2 cellular contexts compared by ENCODE assay signal in the genomic region with DNA sequence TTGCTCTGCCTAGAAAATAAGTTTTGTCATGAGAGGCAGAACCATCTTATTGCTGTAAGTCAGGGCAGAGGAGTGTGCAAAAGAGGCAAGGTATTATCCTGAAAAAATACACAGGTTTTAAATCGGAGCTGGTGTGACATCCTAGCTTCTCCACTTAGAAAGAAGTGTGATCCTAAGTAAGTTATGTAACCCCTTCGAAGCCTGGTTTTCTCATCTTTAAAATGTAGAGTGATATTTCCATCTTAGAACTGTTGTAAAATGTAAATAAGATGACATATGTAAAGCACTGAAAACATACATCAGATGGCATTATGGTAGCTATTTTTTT.
TF ChIP-seq lines count a peak whose summit lies in the region.

No MANE protein-coding gene starts in this region.

TF ChIP-seq in IMR-90, 13 proteins besides CTCF, POLR2A, EP300 and RAD21:
- TF ChIP-seq RFX5 (IDR thresholded peaks at IDR 0.05; ENCODE audit: low read depth, low read length), result no peak
- TF ChIP-seq FOS (IDR thresholded peaks at IDR 0.05; ENCODE audit: low read depth, low read length), result no peak
- TF ChIP-seq SMC3 (IDR thresholded peaks at IDR 0.05; ENCODE audit: low read depth, low read length), result no peak
- no peak for TF ChIP-seq BHLHE40 (IDR thresholded peaks at IDR 0.05; ENCODE audit: low read depth, low read length)
- TF ChIP-seq RCOR1 (IDR thresholded peaks at IDR 0.05; ENCODE audit: insufficient replicate concordance, low read length), result no peak
- TF ChIP-seq, protein P1, sequence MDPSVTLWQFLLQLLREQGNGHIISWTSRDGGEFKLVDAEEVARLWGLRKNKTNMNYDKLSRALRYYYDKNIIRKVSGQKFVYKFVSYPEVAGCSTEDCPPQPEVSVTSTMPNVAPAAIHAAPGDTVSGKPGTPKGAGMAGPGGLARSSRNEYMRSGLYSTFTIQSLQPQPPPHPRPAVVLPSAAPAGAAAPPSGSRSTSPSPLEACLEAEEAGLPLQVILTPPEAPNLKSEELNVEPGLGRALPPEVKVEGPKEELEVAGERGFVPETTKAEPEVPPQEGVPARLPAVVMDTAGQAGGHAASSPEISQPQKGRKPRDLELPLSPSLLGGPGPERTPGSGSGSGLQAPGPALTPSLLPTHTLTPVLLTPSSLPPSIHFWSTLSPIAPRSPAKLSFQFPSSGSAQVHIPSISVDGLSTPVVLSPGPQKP (IDR thresholded peaks at IDR 0.05; ENCODE audit: borderline replicate concordance, low read depth, low read length), result no peak
- TF ChIP-seq MXI1 (IDR thresholded peaks at IDR 0.05; ENCODE audit: borderline replicate concordance, low read depth, low read length), result no peak
- TF ChIP-seq CHD1 (IDR thresholded peaks at IDR 0.05; ENCODE audit: low read depth, low read length), result no peak
- TF ChIP-seq CEBPB (IDR thresholded peaks at IDR 0.05; ENCODE audit: low read depth, low read length), result no peak
- TF ChIP-seq, protein P2, sequence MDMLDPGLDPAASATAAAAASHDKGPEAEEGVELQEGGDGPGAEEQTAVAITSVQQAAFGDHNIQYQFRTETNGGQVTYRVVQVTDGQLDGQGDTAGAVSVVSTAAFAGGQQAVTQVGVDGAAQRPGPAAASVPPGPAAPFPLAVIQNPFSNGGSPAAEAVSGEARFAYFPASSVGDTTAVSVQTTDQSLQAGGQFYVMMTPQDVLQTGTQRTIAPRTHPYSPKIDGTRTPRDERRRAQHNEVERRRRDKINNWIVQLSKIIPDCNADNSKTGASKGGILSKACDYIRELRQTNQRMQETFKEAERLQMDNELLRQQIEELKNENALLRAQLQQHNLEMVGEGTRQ (IDR thresholded peaks at IDR 0.05; ENCODE audit: low read depth, low read length), result no peak
- TF ChIP-seq MAZ (IDR thresholded peaks at IDR 0.05; ENCODE audit: borderline replicate concordance, low read depth, low read length), result no peak
- TF ChIP-seq NFE2L2 (IDR thresholded peaks at IDR 0.05; ENCODE audit: low read depth, low read length), result no peak
- no peak for TF ChIP-seq MAFK (IDR thresholded peaks at IDR 0.05; ENCODE audit: low read depth, low read length)

TF ChIP-seq in K562, 482 proteins besides CTCF, POLR2A, EP300 and RAD21:
- 0 out of 2 replicates have a peak, but pooled peaks have one; percentile 1 for TF ChIP-seq RB1 (IDR thresholded peaks at IDR 0.05; ENCODE audit: low read depth)
- TF ChIP-seq ZNF408 (CRISPR knock-in tag; IDR thresholded peaks at IDR 0.05; ENCODE audit: low read depth), result no peak
